22 cellular contexts compared by ENCODE assay signal in genomic region chr15:95162069-95162468, GRCh38.
A peak's percentile ranks its signal among the peaks of the same experiment; 100 is the strongest.
DNase-seq lines count a peak whose midpoint lies in the region; ATAC-seq, FAIRE-seq and TF ChIP-seq lines count a peak whose summit lies in the region.
"Had no signal": no experiment of that assay in that cellular context is flagged by ENCODE, and none has a peak within 500 bp of the region (broad histone marks: within the 10 kb centered on the region; RNA-seq: fewer than 3 reads in every experiment).

No MANE protein-coding gene starts in this region.

- TF ChIP-seq CTCF in IMR-90 (conservative IDR thresholded peaks at IDR 0.05; ENCODE audit: low read depth, low read length) (no peak), H1 (IDR thresholded peaks at IDR 0.05; ENCODE audit: control extremely low read depth in 1 of 3, insufficient read depth in 1 of 3, low read depth in 1 of 3, low read length in 3 of 3) (no peak), Peyer's patch (IDR thresholded peaks at IDR 0.05) (no peak)

- no peak for FAIRE-seq in H1 (lab: Jason Lieb, UNC)
- FAIRE-seq: K562 had no signal

- no peak overlapping the region for H2AK5ac ChIP-seq in IMR-90 (ENCODE audit: low read depth, low read length)
- no peak overlapping the region for H2AK5ac ChIP-seq in H1 (ENCODE audit: low read depth, low read length)

- in situ Hi-C loops in IMR-90 (cut with MboI; ENCODE audit: low sequenced_read_pairs) = no loop called here

- H2BK120ac ChIP-seq in IMR-90 (ENCODE audit: low read depth, low read length) = no peak overlapping the region
- no peak overlapping the region for H2BK120ac ChIP-seq in H1 (replicated peaks; ENCODE audit: low read depth, low read length)

- H3K14ac ChIP-seq in IMR-90 (replicated peaks; ENCODE audit: low read depth, low read length) = no peak overlapping the region
- H3K14ac ChIP-seq in H1 (ENCODE audit: insufficient read length) = no peak overlapping the region

- H4K5ac ChIP-seq in IMR-90 (ENCODE audit: low read depth, low read length) (no peak overlapping the region), H1 (ENCODE audit: insufficient read length, low read depth, low read length) (no peak overlapping the region)

- H3K23me2 ChIP-seq in H1 (ENCODE audit: low read depth, low read length) = no peaks in the 10 kb centered on the region

- TF ChIP-seq RAD21 in IMR-90 (IDR thresholded peaks at IDR 0.05; ENCODE audit: low read length) = no peak
- no peak for TF ChIP-seq RAD21 in H1 (IDR thresholded peaks at IDR 0.05 in 1 of 2, conservative IDR thresholded peaks at IDR 0.05 in 1 of 2; ENCODE audit: low read depth in 2 of 2, low read length in 2 of 2)

- H2BK15ac ChIP-seq in IMR-90 (ENCODE audit: low read depth, low read length) = no peak overlapping the region
- no peak overlapping the region for H2BK15ac ChIP-seq in H1 (ENCODE audit: low read length)

- no peak for TF ChIP-seq EP300 in H1 (IDR thresholded peaks at IDR 0.05; ENCODE audit: borderline replicate concordance in 1 of 2, low read depth in 2 of 2, low read length in 2 of 2)

- no peak overlapping the region for H2AK9ac ChIP-seq in IMR-90 (replicated peaks; ENCODE audit: low read depth, low read length, poor library complexity)

- no peaks in the 10 kb centered on the region for H3K9me1 ChIP-seq in IMR-90 (ENCODE audit: insufficient read depth, low read length)

- dilution Hi-C loops in IMR-90 (cut with HindIII; ENCODE audit: low sequenced_read_pairs, unreplicated experiment) = no loop called here

- no peaks in the 10 kb centered on the region for H4K20me1 ChIP-seq in IMR-90 (ENCODE audit: insufficient read depth, low read length)
- no peaks in the 10 kb centered on the region for H4K20me1 ChIP-seq in H1 (replicated peaks in 1 of 2; ENCODE audit: control insufficient read depth in 1 of 2, insufficient read depth in 2 of 2, low read length in 2 of 2)
- H4K20me1 ChIP-seq: BLaER1 had no signal

- H2AFZ ChIP-seq in ACC112 (ENCODE audit: low read length, unreplicated experiment) (no peak overlapping the region), IMR-90 (replicated peaks; ENCODE audit: low read length, poor library complexity) (no peak overlapping the region), H1 (ENCODE audit: low read length) (peak overlapping the region; percentile 53; the same call in 1 of the 2 replicates)

- H3K9me3 ChIP-seq in IMR-90 (ENCODE audit: control insufficient read depth, insufficient read depth, low read length) (no peaks in the 10 kb centered on the region), H1 (ENCODE audit: insufficient read depth in 2 of 2, low read depth in 1 of 2, low read length in 1 of 2) (no peaks in the 10 kb centered on the region), mesodermal cell (ENCODE audit: control insufficient read depth, low read length) (no peaks in the 10 kb centered on the region), Peyer's patch (no peaks in the 10 kb centered on the region)
- H3K9me3 ChIP-seq: BLaER1, HAP-1, SK-N-SH had no signal

- H3K27me3 ChIP-seq in ACC112 (ENCODE audit: insufficient read depth, low read length) (no peaks in the 10 kb centered on the region), IMR-90 (ENCODE audit: control insufficient read depth, insufficient read depth, low read length) (0 out of 2 replicates have a peak, but pooled peaks cover 2% of the 10 kb centered on the region), H1 (replicated peaks in 1 of 4; ENCODE audit: control insufficient read depth in 3 of 4, extremely low read depth in 1 of 4, insufficient read depth in 3 of 4, low read length in 3 of 4) (no peaks in the 10 kb centered on the region), Peyer's patch (no peaks in the 10 kb centered on the region)
- H3K27me3 ChIP-seq: BLaER1 had no signal

- H3K4me3 ChIP-seq in ACC112 (ENCODE audit: low read depth, low read length) (no peak overlapping the region), IMR-90 (ENCODE audit: insufficient read depth, low read depth, low read length) (no peak overlapping the region), H1 (ENCODE audit: extremely low read depth in 1 of 4, insufficient read depth in 2 of 4, low read depth in 3 of 4, low read length in 4 of 4) (no peak overlapping the region), mesodermal cell (ENCODE audit: extremely low read depth, insufficient read depth, low read length, poor library complexity, severe bottlenecking) (no peak overlapping the region), Peyer's patch (no peak overlapping the region)
- H3K4me3 ChIP-seq: BLaER1, HAP-1, K562, lung had no signal

- no peak overlapping the region for H2BK5ac ChIP-seq in IMR-90 (ENCODE audit: low read depth, low read length, poor library complexity, severe bottlenecking)
- no peak overlapping the region for H2BK5ac ChIP-seq in H1 (ENCODE audit: low read depth, low read length)

- ATAC-seq in IMR-90 (ENCODE audit: low read depth) = no peak
- ATAC-seq: K562; stimulated activated naive CD8-positive, alpha-beta T cell treated with anti-CD3 and anti-CD28 coated beads, Interleukin-15, Interleukin-2, amounts not matched to agents 100 U/mL and 50 U/mL, for 24 hours; WTC11 had no signal

- no peak overlapping the region for H2BK12ac ChIP-seq in H1 (ENCODE audit: low read depth, low read length)

- H3K23ac ChIP-seq in IMR-90 (ENCODE audit: low read depth, low read length) = no peak overlapping the region
- H3K23ac ChIP-seq in H1 (ENCODE audit: insufficient read length) = no peak overlapping the region

- peak; percentile 73 for DNase-seq in IMR-90
- no peak for DNase-seq in H1 (ENCODE audit: low read depth in 1 of 2, low spot score in 2 of 2)
- no peak for DNase-seq in NOMO-1 treated with DMSO at 0.1 percent for 48 hours (lab: John Stamatoyannopoulos, UW; ENCODE audit: unreplicated experiment)
- no peak for DNase-seq in DMS 273 (lab: John Stamatoyannopoulos, UW; ENCODE audit: unreplicated experiment)
- no peak for DNase-seq in pons (ENCODE audit: low spot score)
- no peak for DNase-seq in Peyer's patch
- DNase-seq: activated CD4-positive, alpha-beta T cell treated with anti-CD3 and anti-CD28 coated beads, Interleukin-2, amount 50 U/mL, for 4 hours; activated CD8-positive, alpha-beta memory T cell treated with anti-CD3 and anti-CD28 coated beads, Interleukin-2, amount 50 U/mL, for 48 hours; activated naive CD8-positive, alpha-beta T cell treated with anti-CD3 and anti-CD28 coated beads for 36 hours; Calu3; NCI-H2171 treated with DMSO at 0.1 percent for 48 hours; occipital lobe; SK-N-SH; stimulated activated CD4-positive, alpha-beta T cell treated with anti-CD3 and anti-CD28 coated beads, Interleukin-4, amount 100 ng/mL, for 4 hours; stimulated activated naive CD8-positive, alpha-beta T cell treated with anti-CD3 and anti-CD28 coated beads, Interleukin-15, Interleukin-2, amounts not matched to agents 100 U/mL and 50 U/mL, for 24 hours had no signal

- intact Hi-C loops in IMR-90 (cut with micrococcal nuclease) = no loop called here

- H4K8ac ChIP-seq in IMR-90 (ENCODE audit: low read depth in 2 of 2, low read length in 2 of 2) = no peak overlapping the region
- no peak overlapping the region for H4K8ac ChIP-seq in H1 (ENCODE audit: extremely low read depth, insufficient read depth, low read length)

- H3K79me1 ChIP-seq in IMR-90 (ENCODE audit: low read depth in 1 of 2, low read length in 2 of 2) (no peaks in the 10 kb centered on the region), H1 (ENCODE audit: low read depth, low read length) (no peaks in the 10 kb centered on the region)

- H4K91ac ChIP-seq in IMR-90 (ENCODE audit: insufficient read depth, low read depth, low read length) = no peak overlapping the region
- no peak overlapping the region for H4K91ac ChIP-seq in H1 (replicated peaks; ENCODE audit: insufficient read length, low read length)

- H3K36me3 ChIP-seq in ACC112 (ENCODE audit: insufficient read depth, low read length) (no peaks in the 10 kb centered on the region), IMR-90 (ENCODE audit: control insufficient read depth, insufficient read depth, low read length) (no peaks in the 10 kb centered on the region), H1 (ENCODE audit: control insufficient read depth in 2 of 4, insufficient read depth in 4 of 4, low read length in 3 of 4) (no peaks in the 10 kb centered on the region), mesodermal cell (ENCODE audit: control insufficient read depth, insufficient read depth, low read length) (no peaks in the 10 kb centered on the region), Peyer's patch (no peaks in the 10 kb centered on the region)
- H3K36me3 ChIP-seq: BLaER1, HAP-1 had no signal

- CTCF ChIA-PET in IMR-90 (lab: Yijun Ruan, JAX) = interaction anchor here (0.7 kb wide), 1 partner anchor 8 kb away, joined by 3 read pairs; no protein-coding TSS in a partner anchor
- CTCF ChIA-PET in H1 (lab: Charles Lee; ENCODE audit: partially characterized antibody) = interaction anchor here (0.8 kb wide), 2 partner anchors 23 to 86 kb away, joined by 3 read pairs; no protein-coding TSS in a partner anchor

- TF ChIP-seq POLR2A in IMR-90 (IDR thresholded peaks at IDR 0.05; ENCODE audit: low read depth, low read length) (no peak), H1 (IDR thresholded peaks at IDR 0.05; ENCODE audit: control extremely low read depth in 1 of 2, low read depth in 2 of 2, low read length in 2 of 2) (no peak), Peyer's patch (IDR thresholded peaks at IDR 0.05) (no peak)

- H3K4me1 ChIP-seq in ACC112 (ENCODE audit: control insufficient read depth, insufficient read depth, low read length, unreplicated experiment) (peaks cover 18% of the 10 kb centered on the region), IMR-90 (ENCODE audit: control insufficient read depth, insufficient read depth, low read length) (peaks cover 4% of the 10 kb centered on the region), H1 (replicated peaks in 1 of 4; ENCODE audit: control insufficient read depth in 3 of 4, insufficient read depth in 4 of 4, low read length in 3 of 4) (no peaks in the 10 kb centered on the region), mesodermal cell (ENCODE audit: control insufficient read depth, insufficient read depth, low read length, poor library complexity, severe bottlenecking) (no peaks in the 10 kb centered on the region), Peyer's patch (no peaks in the 10 kb centered on the region)
- H3K4me1 ChIP-seq: HAP-1 had no signal

- H3K4ac ChIP-seq in IMR-90 (ENCODE audit: low read depth, low read length) (no peak overlapping the region), H1 (replicated peaks; ENCODE audit: insufficient read length, low read depth, low read length) (no peak overlapping the region)

- H3K18ac ChIP-seq in IMR-90 (ENCODE audit: low read depth, low read length) (no peak overlapping the region), H1 (ENCODE audit: extremely low read depth, low read length) (no peak overlapping the region)

- POLR2A ChIA-PET in IMR-90 (lab: Charles Lee; ENCODE audit: unreplicated experiment) (no interaction called here), H1 (lab: Charles Lee; ENCODE audit: partially characterized antibody) (no interaction called here)

- H3K56ac ChIP-seq in IMR-90 (ENCODE audit: extremely low read depth, insufficient read depth, low read length) (no peak overlapping the region), H1 (replicated peaks; ENCODE audit: insufficient read length, low read depth, low read length) (no peak overlapping the region)

- no TSS peak for BruUV-seq in IMR-90 (replicated peaks; lab: Mats Ljungman, UMichigan)

- no peak overlapping the region for H3K4me2 ChIP-seq in IMR-90 (ENCODE audit: low read depth, low read length)
- no peak overlapping the region for H3K4me2 ChIP-seq in H1 (ENCODE audit: insufficient read depth in 1 of 2, low read depth in 2 of 2, low read length in 2 of 2)
- H3K4me2 ChIP-seq: BLaER1, SK-N-SH had no signal

- no CpG with 5 or more reads among the region's 3 CpGs for WGBS in IMR-90 (ENCODE audit: extremely low coverage in 2 of 2, insufficient read length in 1 of 2), 2 experiments
- 88% methylated on average over 3 of the region's 3 CpGs; no CpG with 5 or more reads in 1 of the 2 experiments for WGBS in H1 (ENCODE audit: extremely low coverage in 1 of 2, insufficient coverage in 1 of 2, insufficient read length in 1 of 2, insufficient replicate concordance in 2 of 2, low coverage in 1 of 2, low lambda C conversion rate in 2 of 2, missing lambda C conversion rate in 1 of 2), 2 experiments
- 71 to 86% methylated on average over 1 of the region's 3 CpGs for WGBS in mesodermal cell (ENCODE audit: insufficient coverage in 2 of 2), 2 experiments

- no peak overlapping the region for H2BK20ac ChIP-seq in IMR-90 (ENCODE audit: low read depth, low read length)
- no peak overlapping the region for H2BK20ac ChIP-seq in H1 (ENCODE audit: low read length)

- H3K79me2 ChIP-seq in ACC112 (ENCODE audit: control insufficient read depth, insufficient read depth, low read length, unreplicated experiment) (no peaks in the 10 kb centered on the region), H1 (ENCODE audit: control insufficient read depth in 1 of 2, insufficient read depth in 2 of 2, low read length in 2 of 2) (no peaks in the 10 kb centered on the region)

- peak overlapping the region; percentile 73 for H3K27ac ChIP-seq in ACC112 (ENCODE audit: low read depth, low read length)
- H3K27ac ChIP-seq in IMR-90 (ENCODE audit: insufficient read depth, low read length) = no peak overlapping the region
- no peak overlapping the region for H3K27ac ChIP-seq in H1 (ENCODE audit: low read depth, low read length)
- H3K27ac ChIP-seq in mesodermal cell (ENCODE audit: low read depth, low read length, severe bottlenecking) = peak overlapping the region; percentile 13
- no peak overlapping the region for H3K27ac ChIP-seq in Peyer's patch
- H3K27ac ChIP-seq: BLaER1 had no signal

- H3K9ac ChIP-seq in IMR-90 (ENCODE audit: low read depth, low read length) (no peak overlapping the region), H1 (replicated peaks in 1 of 4; ENCODE audit: extremely low read depth in 1 of 4, low read depth in 3 of 4, low read length in 3 of 4) (no peak overlapping the region)
- H3K9ac ChIP-seq: BLaER1, SK-N-SH had no signal

Comparison
In these comparisons a context has a peak if more than half of its experiments do, and no peak if none do; other contexts are left out.
1. H3K27ac ChIP-seq: peak in ACC112 (single experiment) and mesodermal cell (single experiment); none in IMR-90 (single experiment), H1 (single experiment) and Peyer's patch (0 of 4).